Comparison of ENCODE assay signal across 12 cellular contexts in genomic region chr1:225447649-225448048, GRCh38. TPM values are rescaled to one million over a fixed set of nuclear protein-coding genes. Genes with fewer than 3 reads are reported as not detected.
DNase-seq lines count a peak whose midpoint lies in the region; ATAC-seq, FAIRE-seq and TF ChIP-seq lines count a peak whose summit lies in the region.
"Had no signal": no experiment of that assay in that cellular context is flagged by ENCODE, and none has a peak within 500 bp of the region (broad histone marks: within the 10 kb centered on the region; RNA-seq: fewer than 3 reads in every experiment).

No MANE protein-coding gene starts in this region.

- no peaks in the 10 kb centered on the region for H3K9me1 ChIP-seq in endothelial cell of umbilical vein (replicated peaks; ENCODE audit: control insufficient read depth, extremely low read depth, insufficient read depth, low read length)

- no peak for TF ChIP-seq POLR2A in endothelial cell of umbilical vein (IDR thresholded peaks at IDR 0.05; ENCODE audit: low read depth, low read length)

- dilution Hi-C loops in endothelial cell of umbilical vein (cut with MboI; ENCODE audit: extremely low pct_ligation_motif_present, low sequenced_read_pairs): no loop called here

- H3K9me3 ChIP-seq in endothelial cell of umbilical vein (replicated peaks; ENCODE audit: control insufficient read depth, insufficient read depth, low read length): no peaks in the 10 kb centered on the region
- no peaks in the 10 kb centered on the region for H3K9me3 ChIP-seq in tibial artery

- H3K79me2 ChIP-seq in endothelial cell of umbilical vein (ENCODE audit: control insufficient read depth, insufficient read depth, low read length): no peaks in the 10 kb centered on the region

- no peaks in the 10 kb centered on the region for H4K20me1 ChIP-seq in endothelial cell of umbilical vein (replicated peaks; ENCODE audit: control insufficient read depth, extremely low read depth, insufficient read depth, low read length)

- intact Hi-C loops in endothelial cell of umbilical vein (cut with micrococcal nuclease) (no loop called here), tibial artery (cut with DNase I; ENCODE audit: low total_unique reads) (no loop called here)

- no peak overlapping the region for H3K4me3 Mint-ChIP-seq in T-helper 1 cell treated with Interleukin-12 subunit alpha and Interleukin-12 subunit beta and Interleukin-4 antibody, amounts not matched to agents 30 μg/mL and 1 μg/mL, for 36 hours
- H3K4me3 Mint-ChIP-seq in mesothelial cell of epicardium: peak overlapping the region; percentile 22

- peaks cover 4% of the 10 kb centered on the region for H3K36me3 Mint-ChIP-seq in T-helper 1 cell treated with Interleukin-12 subunit alpha and Interleukin-12 subunit beta and Interleukin-4 antibody, amounts not matched to agents 30 μg/mL and 1 μg/mL, for 36 hours (ENCODE audit: low read depth)
- no peaks in the 10 kb centered on the region for H3K36me3 Mint-ChIP-seq in mesothelial cell of epicardium

- no peak for TF ChIP-seq CTCF in endothelial cell of umbilical vein (IDR thresholded peaks at IDR 0.05; ENCODE audit: extremely low read depth in 1 of 2, insufficient read depth in 1 of 2, low read depth in 1 of 2, low read length in 2 of 2)
- TF ChIP-seq CTCF in mesothelial cell of epicardium (IDR thresholded peaks at IDR 0.05; ENCODE audit: unreplicated experiment): no peak
- TF ChIP-seq CTCF in tibial artery (IDR thresholded peaks at IDR 0.05): no peak

- peak overlapping the region; percentile 55 for H3K27ac Mint-ChIP-seq in T-helper 1 cell treated with Interleukin-12 subunit alpha and Interleukin-12 subunit beta and Interleukin-4 antibody, amounts not matched to agents 30 μg/mL and 1 μg/mL, for 36 hours
- peak overlapping the region; percentile 80 for H3K27ac Mint-ChIP-seq in mesothelial cell of epicardium

- CTCF ChIA-PET in endothelial cell of umbilical vein (lab: Charles Lee): interaction anchor here (1.4 to 3.5 kb wide), 2 partner anchors 20 to 27 kb away, joined by 4 to 15 read pairs; no protein-coding TSS in a partner anchor

- H3K27ac ChIP-seq in endothelial cell of umbilical vein (ENCODE audit: insufficient read depth, low read depth, low read length) (no peak overlapping the region), tibial artery (peak overlapping the region; percentile 85 to 88)

- POLR2A ChIA-PET in endothelial cell of umbilical vein (lab: Charles Lee): no interaction called here

- no peak for FAIRE-seq in endothelial cell of umbilical vein (lab: Jason Lieb, UNC)
- FAIRE-seq: A204.1, GM12892 had no signal

- H3K27me3 ChIP-seq in endothelial cell of umbilical vein (ENCODE audit: control insufficient read depth in 2 of 2, insufficient read depth in 2 of 2, low read length in 2 of 2): peaks cover 2% of the 10 kb centered on the region in 2 experiments
- H3K27me3 ChIP-seq in tibial artery: no peaks in the 10 kb centered on the region

- H3K4me1 ChIP-seq in endothelial cell of umbilical vein (ENCODE audit: control insufficient read depth, extremely low read depth, insufficient read depth, low read length): peaks cover 37% of the 10 kb centered on the region
- peaks cover 0 to 67% (median 34%) of the 10 kb centered on the region in 4 donors for H3K4me1 ChIP-seq in tibial artery

- no peaks in the 10 kb centered on the region for H3K36me3 ChIP-seq in endothelial cell of umbilical vein (ENCODE audit: control insufficient read depth in 2 of 2, extremely low read depth in 1 of 2, insufficient read depth in 2 of 2, low read length in 2 of 2)
- H3K36me3 ChIP-seq in tibial artery: no peaks in the 10 kb centered on the region

- H3K9me3 Mint-ChIP-seq in T-helper 1 cell treated with Interleukin-12 subunit alpha and Interleukin-12 subunit beta and Interleukin-4 antibody, amounts not matched to agents 30 μg/mL and 1 μg/mL, for 36 hours: no peaks in the 10 kb centered on the region
- H3K9me3 Mint-ChIP-seq in mesothelial cell of epicardium: no peaks in the 10 kb centered on the region

- ATAC-seq in GM19328 (IDR thresholded peaks at IDR 0.05; ENCODE audit: unreplicated experiment) (no peak), GM19397 (IDR thresholded peaks at IDR 0.05; ENCODE audit: unreplicated experiment) (no peak)

- no peak overlapping the region for H3K4me3 ChIP-seq in endothelial cell of umbilical vein (replicated peaks in 1 of 3; ENCODE audit: insufficient read depth in 1 of 3, low read depth in 1 of 3, low read length in 3 of 3)
- peak overlapping the region; percentile 36 to 47 for H3K4me3 ChIP-seq in tibial artery
- H3K4me3 ChIP-seq: lung had no signal

- BruUV-seq in endothelial cell of umbilical vein (replicated peaks; lab: Mats Ljungman, UMichigan): no TSS peak

- H2AFZ ChIP-seq in endothelial cell of umbilical vein (ENCODE audit: low read depth, low read length): peak overlapping the region; percentile 34

- no peak overlapping the region for H3K9ac ChIP-seq in endothelial cell of umbilical vein (replicated peaks; ENCODE audit: extremely low read depth, insufficient read depth, low read length)

- H3K27me3 Mint-ChIP-seq in T-helper 1 cell treated with Interleukin-12 subunit alpha and Interleukin-12 subunit beta and Interleukin-4 antibody, amounts not matched to agents 30 μg/mL and 1 μg/mL, for 36 hours (ENCODE audit: low read depth): no peaks in the 10 kb centered on the region
- H3K27me3 Mint-ChIP-seq in mesothelial cell of epicardium (ENCODE audit: low read depth): no peaks in the 10 kb centered on the region

- H3K4me1 Mint-ChIP-seq in T-helper 1 cell treated with Interleukin-12 subunit alpha and Interleukin-12 subunit beta and Interleukin-4 antibody, amounts not matched to agents 30 μg/mL and 1 μg/mL, for 36 hours (ENCODE audit: low read depth): peaks cover 60% of the 10 kb centered on the region
- peaks cover 37% of the 10 kb centered on the region for H3K4me1 Mint-ChIP-seq in mesothelial cell of epicardium

- H3K4me2 ChIP-seq in endothelial cell of umbilical vein (ENCODE audit: insufficient read depth, low read length): no peak overlapping the region

- DNase-seq in T-helper 1 cell (no peak), endothelial cell of umbilical vein (ENCODE audit: low read depth, low spot score) (no peak), mesothelial cell of epicardium (ENCODE audit: low spot score in 2 of 2, unreplicated experiment in 2 of 2) (no peak), tibial artery (peak; percentile 59 to 92), NCI-H1694 treated with DMSO at 0.1 percent for 48 hours (lab: John Stamatoyannopoulos, UW) (no peak)
- DNase-seq: NCI-H446 had no signal

TF ChIP-seq in endothelial cell of umbilical vein, 7 proteins besides CTCF, POLR2A, EP300 and RAD21:
- TF ChIP-seq GATA2 (IDR thresholded peaks at IDR 0.05; ENCODE audit: insufficient read depth, insufficient read length, low read depth, low read length): no peak
- no peak for TF ChIP-seq POLR2AphosphoS5 (IDR thresholded peaks at IDR 0.05; ENCODE audit: insufficient read depth, low read depth, low read length)
- no peak for TF ChIP-seq EZH2 (IDR thresholded peaks at IDR 0.05; ENCODE audit: borderline replicate concordance, low read depth, low read length, severe bottlenecking)
- no peak for TF ChIP-seq JUN (IDR thresholded peaks at IDR 0.05; ENCODE audit: borderline replicate concordance, insufficient read depth, insufficient read length, low read depth)
- TF ChIP-seq FOS (IDR thresholded peaks at IDR 0.05; ENCODE audit: borderline replicate concordance, insufficient read depth, low read length): no peak
- TF ChIP-seq MAX (IDR thresholded peaks at IDR 0.05; ENCODE audit: insufficient read depth, insufficient read length): no peak
- no peak for TF ChIP-seq MYC (IDR thresholded peaks at IDR 0.05; ENCODE audit: low read depth, low read length)

RNA-seq across cellular contexts. Expression of gene LBR, which starts 19.8 kb away (rescaled TPM):
- total RNA-seq in endothelial cell of umbilical vein (107 and 119 TPM in 2 replicates), mesothelial cell of epicardium (67.5 to 73.4 TPM (median 70.0 TPM) in 3 replicates)
- polyA plus RNA-seq in endothelial cell of umbilical vein: 49.9 and 53.9 TPM in 2 replicates
- 31.6 and 32.5 TPM in 2 replicates for polyA plus RNA-seq in endothelial cell of umbilical vein (2011; cell fraction: cytosol; rRNA removed)
- polyA plus RNA-seq in endothelial cell of umbilical vein (2011; cell fraction: nucleus; rRNA removed): 61.2 and 66.7 TPM in 2 replicates
- 28.3 and 55.2 TPM in 2 replicates for polyA plus RNA-seq in endothelial cell of umbilical vein (2012)
- 83.4 and 86.8 TPM in 2 replicates for polyA minus RNA-seq in endothelial cell of umbilical vein
- polyA minus RNA-seq in endothelial cell of umbilical vein (2011; cell fraction: cytosol; rRNA and poly(A)+ RNA removed): 25.3 TPM
- 53.2 and 76.4 TPM in 2 replicates for polyA minus RNA-seq in endothelial cell of umbilical vein (2011; cell fraction: nucleus; rRNA and poly(A)+ RNA removed)

Comparison
In these comparisons a context has a peak if more than half of its experiments do, and no peak if none do; other contexts are left out.
1. DNase-seq: peak in tibial artery (2 of 2); none in T-helper 1 cell (0 of 5), endothelial cell of umbilical vein (single experiment), mesothelial cell of epicardium (0 of 2) and NCI-H1694 treated with DMSO at 0.1 percent for 48 hours (single experiment).
2. H3K4me3 ChIP-seq: peak in tibial artery (2 of 2); none in endothelial cell of umbilical vein (0 of 3).